25 cellular contexts compared by ENCODE assay signal in genomic region chr6:37922563-37922962, GRCh38.
"Had no signal": no experiment of that assay in that cellular context is flagged by ENCODE, and none has a peak within 500 bp of the region (broad histone marks: within the 10 kb centered on the region; RNA-seq: fewer than 3 reads in every experiment).

No MANE protein-coding gene starts in this region.

- H3K9me3 Mint-ChIP-seq: activated naive CD4-positive, alpha-beta T cell treated with anti-CD3 and anti-CD28 coated beads, Interleukin-2, amount 10 ng/mL, durations not matched to agents 7 days and 5 days; activated naive CD8-positive, alpha-beta T cell treated with anti-CD3 and anti-CD28 coated beads, Interleukin-2, amount 10 ng/mL, durations not matched to agents 7 days and 5 days; mesothelial cell of epicardium; naive thymus-derived CD4-positive, alpha-beta T cell; T-cell had no signal

- H3K27me3 Mint-ChIP-seq: activated CD4-positive, alpha-beta T cell treated with anti-CD3 and anti-CD28 coated beads for 36 hours; activated naive CD4-positive, alpha-beta T cell treated with anti-CD3 and anti-CD28 coated beads, Interleukin-2, amount 10 ng/mL, durations not matched to agents 7 days and 5 days; activated naive CD8-positive, alpha-beta T cell treated with anti-CD3 and anti-CD28 coated beads, Interleukin-2, amount 10 ng/mL, durations not matched to agents 7 days and 5 days; naive thymus-derived CD4-positive, alpha-beta T cell; progenitor cell of endocrine pancreas; T-cell had no signal

- H3K4me3 ChIP-seq: esophagus muscularis mucosa, ovary, sigmoid colon, spleen, suprapubic skin, tibial artery had no signal

- H3K4me3 Mint-ChIP-seq: activated CD4-positive, alpha-beta T cell treated with anti-CD3 and anti-CD28 coated beads for 36 hours; activated naive CD4-positive, alpha-beta T cell treated with anti-CD3 and anti-CD28 coated beads, Interleukin-2, amount 10 ng/mL, durations not matched to agents 7 days and 5 days; activated naive CD8-positive, alpha-beta T cell treated with anti-CD3 and anti-CD28 coated beads, Interleukin-2, amount 10 ng/mL, durations not matched to agents 7 days and 5 days; mesothelial cell of epicardium; naive thymus-derived CD4-positive, alpha-beta T cell; T-cell had no signal

- FAIRE-seq: astrocyte, endothelial cell of umbilical vein, frontal cortex had no signal

- DNase-seq: activated CD4-positive, alpha-beta T cell treated with anti-CD3 and anti-CD28 coated beads for 36 hours; activated CD4-positive, alpha-beta T cell treated with anti-CD3 and anti-CD28 coated beads, Interleukin-2, amount 50 U/mL, for 4 hours; activated CD4-positive, CD25-positive, alpha-beta regulatory T cell; activated gamma-delta T cell; activated naive CD4-positive, alpha-beta T cell treated with anti-CD3 and anti-CD28 coated beads, Interleukin-2, amount 10 ng/mL, durations not matched to agents 7 days and 5 days; activated naive CD8-positive, alpha-beta T cell treated with anti-CD3 and anti-CD28 coated beads, Interleukin-2, amount 10 ng/mL, durations not matched to agents 7 days and 5 days; brain microvascular endothelial cell; caudate nucleus; kidney glomerular epithelial cell; left ventricle myocardium superior; naive thymus-derived CD4-positive, alpha-beta T cell; ovary; retina; sigmoid colon; spleen; stimulated activated naive CD4-positive, alpha-beta T cell; T-cell; tibial artery had no signal

- H3K27ac Mint-ChIP-seq: activated CD4-positive, alpha-beta T cell treated with anti-CD3 and anti-CD28 coated beads for 36 hours; activated naive CD4-positive, alpha-beta T cell treated with anti-CD3 and anti-CD28 coated beads, Interleukin-2, amount 10 ng/mL, durations not matched to agents 7 days and 5 days; activated naive CD8-positive, alpha-beta T cell treated with anti-CD3 and anti-CD28 coated beads, Interleukin-2, amount 10 ng/mL, durations not matched to agents 7 days and 5 days; mesothelial cell of epicardium; progenitor cell of endocrine pancreas; T-cell had no signal

- H3K36me3 Mint-ChIP-seq: mesothelial cell of epicardium had no signal

- ATAC-seq: activated CD4-positive, alpha-beta T cell treated with anti-CD3 and anti-CD28 coated beads for 36 hours; left ventricle myocardium superior; naive thymus-derived CD4-positive, alpha-beta T cell; T-cell had no signal
